ENCODE assay signal across 8 cellular contexts in genomic region chr1:246931549-246932365, GRCh38. TPM values are rescaled to one million over a fixed set of nuclear protein-coding genes. Genes with fewer than 3 reads are reported as not detected.
DNase-seq lines count a peak whose midpoint lies in the region; TF ChIP-seq lines count a peak whose summit lies in the region.

Gene AHCTF1, minus strand, starts transcription at chr1:246931948. Its CDS starts 13,578 bp downstream, at chr1:246918370.

- H3K36me3 ChIP-seq in H7 (replicated peaks; ENCODE audit: control insufficient read depth, insufficient read depth, low read length): no peaks in the 10 kb centered on the region

- H3K4me1 Mint-ChIP-seq in nephron: peaks cover 18% of the 10 kb centered on the region
- H3K4me1 Mint-ChIP-seq in stimulated activated naive CD8-positive, alpha-beta T cell treated with anti-CD3 and anti-CD28 coated beads, Interleukin-15, Interleukin-2, amounts not matched to agents 100 ng/mL and 50 ng/mL, for 24 hours (ENCODE audit: low read depth): peaks cover 35% of the 10 kb centered on the region

- no peaks in the 10 kb centered on the region for H3K9me3 Mint-ChIP-seq in nephron
- H3K9me3 Mint-ChIP-seq in stimulated activated naive CD8-positive, alpha-beta T cell treated with anti-CD3 and anti-CD28 coated beads, Interleukin-15, Interleukin-2, amounts not matched to agents 100 ng/mL and 50 ng/mL, for 24 hours: no peaks in the 10 kb centered on the region

- no peak for TF ChIP-seq CTCF in fibroblast of pulmonary artery (IDR thresholded peaks at IDR 0.05; ENCODE audit: low read length, missing control alignments)
- no peak for TF ChIP-seq CTCF in nephron (IDR thresholded peaks at IDR 0.05; ENCODE audit: unreplicated experiment in 3 of 3)

- no peaks in the 10 kb centered on the region for H3K27me3 ChIP-seq in H7 (ENCODE audit: control insufficient read depth, insufficient read depth, low read length)

- H3K27ac Mint-ChIP-seq in nephron: peak within 1 kb of the TSS; percentile 91 to 98 (median 98)
- H3K27ac Mint-ChIP-seq in stimulated activated naive CD8-positive, alpha-beta T cell treated with anti-CD3 and anti-CD28 coated beads, Interleukin-15, Interleukin-2, amounts not matched to agents 100 ng/mL and 50 ng/mL, for 24 hours: peak within 1 kb of the TSS; percentile 98

- H3K36me3 Mint-ChIP-seq in nephron (ENCODE audit: low read depth): peaks cover 23% of the 10 kb centered on the region
- peaks cover 33% of the 10 kb centered on the region for H3K36me3 Mint-ChIP-seq in stimulated activated naive CD8-positive, alpha-beta T cell treated with anti-CD3 and anti-CD28 coated beads, Interleukin-15, Interleukin-2, amounts not matched to agents 100 ng/mL and 50 ng/mL, for 24 hours (ENCODE audit: low read depth)

- H3K4me3 ChIP-seq in H7 (ENCODE audit: insufficient read depth, low read depth, low read length) (peak within 1 kb of the TSS; percentile 100), fibroblast of pulmonary artery (replicated peaks; ENCODE audit: low read depth, low read length) (peak within 1 kb of the TSS; percentile 88)

- peak; percentile 99 for DNase-seq in ELF-1 (ENCODE audit: low read depth, low spot score)
- peak; percentile 96 for DNase-seq in H7
- peak; percentile 98 for DNase-seq in M059J (ENCODE audit: low read depth)
- peak; percentile 96 for DNase-seq in SHP77 (lab: John Stamatoyannopoulos, UW)
- peak; percentile 93 for DNase-seq in activated effector memory CD4-positive, alpha-beta T cell treated with Interleukin-2 at 50 U/mL for 16 hours
- DNase-seq in fibroblast of pulmonary artery (ENCODE audit: low read depth): peak; percentile 99

- peak within 1 kb of the TSS; percentile 94 to 97 (median 96) for H3K4me3 Mint-ChIP-seq in nephron
- H3K4me3 Mint-ChIP-seq in stimulated activated naive CD8-positive, alpha-beta T cell treated with anti-CD3 and anti-CD28 coated beads, Interleukin-15, Interleukin-2, amounts not matched to agents 100 ng/mL and 50 ng/mL, for 24 hours: peak within 1 kb of the TSS; percentile 98

- H3K27me3 Mint-ChIP-seq in nephron (ENCODE audit: low read depth): no peaks in the 10 kb centered on the region
- no peaks in the 10 kb centered on the region for H3K27me3 Mint-ChIP-seq in stimulated activated naive CD8-positive, alpha-beta T cell treated with anti-CD3 and anti-CD28 coated beads, Interleukin-15, Interleukin-2, amounts not matched to agents 100 ng/mL and 50 ng/mL, for 24 hours

RNA-seq across cellular contexts. Expression of gene AHCTF1, which starts in this region (rescaled TPM):
- 43.4 and 62.9 TPM in 2 replicates for total RNA-seq in H7 (2014; rRNA removed; shearing (Covaris generic))
- total RNA-seq in M059J (2014; rRNA removed; shearing (Covaris generic)): 24.2 and 37.4 TPM in 2 replicates

Comparison
In these comparisons a context has a peak if more than half of its experiments do, and no peak if none do; other contexts are left out.
1. Peak in every context shown above with its lines: DNase-seq and H3K4me3 ChIP-seq.